34 cellular contexts compared by ENCODE assay signal in genomic region chr7:31100870-31101269, GRCh38. TPM values are rescaled to one million over a fixed set of nuclear protein-coding genes. Genes with fewer than 3 reads are reported as not detected.
"Had no signal": no experiment of that assay in that cellular context is flagged by ENCODE, and none has a peak within 500 bp of the region (broad histone marks: within the 10 kb centered on the region; RNA-seq: fewer than 3 reads in every experiment).

No MANE protein-coding gene starts in this region.

- H3K4me1 Mint-ChIP-seq: activated T-helper 17 cell treated with anti-CD3 and anti-CD28 coated beads, Interleukin-2, amount 50 U/mL, for 72 hours; brain; immature natural killer cell; nephron progenitor cell had no signal

- H3K27me3 ChIP-seq: cardiac muscle cell, neutrophil, ovary had no signal

- DNase-seq: activated CD4-positive, alpha-beta T cell treated with anti-CD3 and anti-CD28 coated beads for 4 hours; activated CD4-positive, alpha-beta T cell treated with anti-CD3 and anti-CD28 coated beads, Interleukin-2, amount 50 U/mL, for 4 hours; activated naive CD4-positive, alpha-beta T cell; activated T-cell treated with anti-CD3 and anti-CD28 coated beads, Interleukin-2, amount 50 U/mL, for 4 hours; cortex of kidney; effector memory CD8-positive, alpha-beta T cell; hippocampal formation; immature natural killer cell; left lung; lower lobe of right lung; nephron progenitor cell; retina; stimulated activated CD4-positive, alpha-beta T cell treated with anti-CD3 and anti-CD28 coated beads, Interleukin-15, amount 100 ng/mL, for 24 hours; stimulated activated CD4-positive, alpha-beta T cell treated with anti-CD3 and anti-CD28 coated beads, Interleukin-2, amount 100 ng/mL, for 24 hours; stimulated activated naive CD4-positive, alpha-beta T cell; T-helper 9 cell had no signal

- H3K9me3 ChIP-seq: gastroesophageal sphincter, left lung, lower lobe of right lung, neutrophil, ovary, prostate gland, tibial nerve had no signal

- H3K27me3 Mint-ChIP-seq: brain had no signal

- H3K27ac ChIP-seq: cardiac muscle cell, gastroesophageal sphincter, left lung, lower lobe of right lung, neutrophil, ovary, prostate gland, tibial nerve, VCaP had no signal

- ATAC-seq: activated naive CD4-positive, alpha-beta T cell treated with anti-CD3 and anti-CD28 coated beads, Interleukin-2, amount 50 U/mL, for 72 hours; activated T-cell treated with anti-CD3 and anti-CD28 coated beads, Interleukin-2, amount 50 U/mL, for 4 hours; activated T-helper 17 cell treated with anti-CD3 and anti-CD28 coated beads, Interleukin-2, amount 50 U/mL, for 72 hours; effector memory CD8-positive, alpha-beta T cell; gastroesophageal sphincter; lower lobe of right lung had no signal

- H3K4me3 ChIP-seq: cardiac muscle cell, gastroesophageal sphincter, left lung, lower lobe of right lung, ovary, prostate gland, smooth muscle cell, tibial nerve had no signal

- H3K4me1 ChIP-seq: left lung, lower lobe of right lung, prostate gland, tibial nerve had no signal

- H3K9me3 Mint-ChIP-seq: activated naive CD4-positive, alpha-beta T cell treated with anti-CD3 and anti-CD28 coated beads, Interleukin-2, amount 50 U/mL, for 72 hours; activated T-cell treated with anti-CD3 and anti-CD28 coated beads, Interleukin-2, amount 50 U/mL, for 4 hours; activated T-helper 17 cell treated with anti-CD3 and anti-CD28 coated beads, Interleukin-2, amount 50 U/mL, for 72 hours; brain; effector memory CD8-positive, alpha-beta T cell; immature natural killer cell; nephron progenitor cell had no signal

- H3K27ac Mint-ChIP-seq: activated naive CD4-positive, alpha-beta T cell treated with anti-CD3 and anti-CD28 coated beads, Interleukin-2, amount 50 U/mL, for 72 hours; activated T-helper 17 cell treated with anti-CD3 and anti-CD28 coated beads, Interleukin-2, amount 50 U/mL, for 72 hours; effector memory CD8-positive, alpha-beta T cell; immature natural killer cell; nephron progenitor cell had no signal

- H3K4me3 Mint-ChIP-seq: activated T-cell treated with anti-CD3 and anti-CD28 coated beads, Interleukin-2, amount 50 U/mL, for 4 hours; activated T-helper 17 cell treated with anti-CD3 and anti-CD28 coated beads, Interleukin-2, amount 50 U/mL, for 72 hours; brain; effector memory CD8-positive, alpha-beta T cell; immature natural killer cell; nephron progenitor cell had no signal

- H3K36me3 Mint-ChIP-seq: activated naive CD4-positive, alpha-beta T cell treated with anti-CD3 and anti-CD28 coated beads, Interleukin-2, amount 50 U/mL, for 72 hours; immature natural killer cell had no signal

- H3K36me3 ChIP-seq: cardiac muscle cell, gastroesophageal sphincter, left lung, lower lobe of right lung, neutrophil, ovary, prostate gland, tibial nerve had no signal

RNA-seq across cellular contexts. Expression of gene ADCYAP1R1, which starts 48.8 kb away (rescaled TPM):
- total RNA-seq: activated naive CD4-positive, alpha-beta T cell treated with anti-CD3 and anti-CD28 coated beads, Interleukin-2, amount 50 U/mL, for 72 hours; activated T-cell treated with anti-CD3 and anti-CD28 coated beads, Interleukin-2, amount 50 U/mL, for 4 hours; activated T-helper 17 cell treated with anti-CD3 and anti-CD28 coated beads, Interleukin-2, amount 50 U/mL, for 72 hours; endothelial cell of umbilical vein; fibroblast of lung; fibroblast of villous mesenchyme; kidney epithelial cell; myocyte; smooth muscle cell; T-helper 1 cell treated with Interleukin-12 subunit alpha and Interleukin-12 subunit beta and Interleukin-4 antibody, amounts not matched to agents 30 ng/mL and 1 ng/mL, for 36 hours had no signal
- polyA plus RNA-seq: aorta, fibroblast of lung, immature natural killer cell, smooth muscle cell had no signal
